In genomic region chr9:134373269-134373668, GRCh38 we compare ENCODE assay signal across 15 cellular contexts. TPM values are rescaled to one million over a fixed set of nuclear protein-coding genes. Genes with fewer than 3 reads are reported as not detected.
A peak's percentile ranks its signal among the peaks of the same experiment; 100 is the strongest.
DNase-seq lines count a peak whose midpoint lies in the region; ATAC-seq and TF ChIP-seq lines count a peak whose summit lies in the region.
"Had no signal": no experiment of that assay in that cellular context is flagged by ENCODE, and none has a peak within 500 bp of the region (broad histone marks: within the 10 kb centered on the region; RNA-seq: fewer than 3 reads in every experiment).

No MANE protein-coding gene starts in this region.

- POLR2A ChIA-PET in MCF 10A (lab: Yijun Ruan, JAX): interaction anchor here (0.9 to 2.5 kb wide), 10 partner anchors 10 to 70 kb away, joined by 3 to 10 read pairs (median 6); no protein-coding TSS in a partner anchor

- H3K4me3 ChIP-seq in mammary epithelial cell (replicated peaks in 1 of 3; ENCODE audit: insufficient read depth in 1 of 3, low read depth in 2 of 3, low read length in 3 of 3) (no peak overlapping the region), upper lobe of right lung (peak overlapping the region; percentile 27)
- H3K4me3 ChIP-seq: pancreas had no signal

- H3K4me1 Mint-ChIP-seq in MCF 10A (ENCODE audit: insufficient read depth, unreplicated experiment) (peaks cover 49% of the 10 kb centered on the region), mesothelial cell of epicardium (peaks cover 36% of the 10 kb centered on the region), glutamatergic neuron (ENCODE audit: low read depth, unreplicated experiment) (peaks cover 24% of the 10 kb centered on the region)
- H3K4me1 Mint-ChIP-seq: activated CD4-positive, alpha-beta T cell treated with anti-CD3 and anti-CD28 coated beads for 36 hours had no signal

- in situ Hi-C loops in mammary epithelial cell (cut with MboI; ENCODE audit: low sequenced_read_pairs in 2 of 2): no loop called here

- BruUV-seq in MCF 10A (replicated peaks; lab: Mats Ljungman, UMichigan) (TSS peak; percentile 74), mammary epithelial cell (replicated peaks; lab: Mats Ljungman, UMichigan) (no TSS peak)

- intact Hi-C loops in MCF 10A (cut with micrococcal nuclease): no loop called here
- intact Hi-C loops in mammary epithelial cell (cut with micrococcal nuclease): no loop called here
- intact Hi-C loops in upper lobe of right lung (cut with DNase I): no loop called here

- DNase-seq in MCF 10A (ENCODE audit: unreplicated experiment) (peak; percentile 92), mammary epithelial cell (no peak), caudate nucleus (lab: John Stamatoyannopoulos, UW) (no peak), mesothelial cell of epicardium (ENCODE audit: low spot score in 2 of 2, unreplicated experiment in 2 of 2) (no peak), upper lobe of right lung (no peak), superior temporal gyrus (ENCODE audit: extremely low spot score) (no peak), glutamatergic neuron (no peak), NCI-H446 (lab: John Stamatoyannopoulos, UW) (no peak)
- DNase-seq: activated CD4-positive, alpha-beta T cell treated with anti-CD3 and anti-CD28 coated beads for 36 hours; activated gamma-delta T cell treated with Interleukin-2 at 50 U/mL for 16 hours; foreskin fibroblast; NCI-H1105; NCI-H69; pancreas had no signal

- TF ChIP-seq CTCF in MCF 10A (IDR thresholded peaks at IDR 0.05; ENCODE audit: unreplicated experiment): peak; percentile 8
- no peak for TF ChIP-seq CTCF in mammary epithelial cell (conservative IDR thresholded peaks at IDR 0.05 in 1 of 2, IDR thresholded peaks at IDR 0.05 in 1 of 2; ENCODE audit: extremely low read depth in 1 of 2, insufficient read depth in 1 of 2, low read depth in 1 of 2, low read length in 2 of 2)
- TF ChIP-seq CTCF in mesothelial cell of epicardium (IDR thresholded peaks at IDR 0.05; ENCODE audit: unreplicated experiment): peak; percentile 34
- TF ChIP-seq CTCF in upper lobe of right lung (IDR thresholded peaks at IDR 0.05): no peak
- TF ChIP-seq CTCF in glutamatergic neuron (IDR thresholded peaks at IDR 0.05; ENCODE audit: partially characterized antibody, unreplicated experiment): no peak

- peak overlapping the region; percentile 61 for H3K4me3 Mint-ChIP-seq in MCF 10A (ENCODE audit: unreplicated experiment)
- no peak overlapping the region for H3K4me3 Mint-ChIP-seq in mesothelial cell of epicardium
- H3K4me3 Mint-ChIP-seq in glutamatergic neuron (ENCODE audit: unreplicated experiment): no peak overlapping the region
- H3K4me3 Mint-ChIP-seq: activated CD4-positive, alpha-beta T cell treated with anti-CD3 and anti-CD28 coated beads for 36 hours had no signal

- no peaks in the 10 kb centered on the region for H4K20me1 ChIP-seq in mammary epithelial cell (ENCODE audit: insufficient read depth, low read length)

- H3K27ac ChIP-seq in mammary epithelial cell (ENCODE audit: insufficient read depth, low read depth, low read length): no peak overlapping the region
- H3K27ac ChIP-seq in caudate nucleus (ENCODE audit: low read depth, low read length): peak overlapping the region; percentile 44
- H3K27ac ChIP-seq in upper lobe of right lung: peak overlapping the region; percentile 89

- H3K9me3 ChIP-seq in mammary epithelial cell (replicated peaks; ENCODE audit: insufficient read depth, low read length) (no peaks in the 10 kb centered on the region), upper lobe of right lung (no peaks in the 10 kb centered on the region)
- H3K9me3 ChIP-seq: pancreas had no signal

- H3K9me3 Mint-ChIP-seq in MCF 10A (ENCODE audit: unreplicated experiment): no peaks in the 10 kb centered on the region
- no peaks in the 10 kb centered on the region for H3K9me3 Mint-ChIP-seq in mesothelial cell of epicardium
- H3K9me3 Mint-ChIP-seq in glutamatergic neuron (ENCODE audit: unreplicated experiment): peaks cover 6% of the 10 kb centered on the region

- H3K79me2 ChIP-seq in mammary epithelial cell (ENCODE audit: insufficient read depth, low read length): peaks cover 96% of the 10 kb centered on the region

- H3K27ac Mint-ChIP-seq in MCF 10A (ENCODE audit: low read depth, unreplicated experiment): peak overlapping the region; percentile 100
- no peak overlapping the region for H3K27ac Mint-ChIP-seq in mesothelial cell of epicardium
- H3K27ac Mint-ChIP-seq in glutamatergic neuron (ENCODE audit: unreplicated experiment): no peak overlapping the region
- H3K27ac Mint-ChIP-seq: activated CD4-positive, alpha-beta T cell treated with anti-CD3 and anti-CD28 coated beads for 36 hours had no signal

- ATAC-seq in upper lobe of right lung: no peak
- ATAC-seq: activated CD4-positive, alpha-beta T cell treated with anti-CD3 and anti-CD28 coated beads for 36 hours; left lobe of liver had no signal

- H3K36me3 Mint-ChIP-seq in MCF 10A (ENCODE audit: insufficient read depth, unreplicated experiment) (no peaks in the 10 kb centered on the region), mesothelial cell of epicardium (no peaks in the 10 kb centered on the region), glutamatergic neuron (ENCODE audit: unreplicated experiment) (no peaks in the 10 kb centered on the region)

- H3K36me3 ChIP-seq in mammary epithelial cell (ENCODE audit: insufficient read depth, low read length) (no peaks in the 10 kb centered on the region), upper lobe of right lung (no peaks in the 10 kb centered on the region)
- H3K36me3 ChIP-seq: pancreas had no signal

- CTCF ChIA-PET in MCF 10A (lab: Yijun Ruan, JAX): interaction anchor here (0.6 kb wide), 1 partner anchor 173 kb away, joined by 4 read pairs; no protein-coding TSS in a partner anchor
- CTCF ChIA-PET in mammary epithelial cell (lab: Charles Lee; ENCODE audit: low non-redundant PET): no interaction called here

- H3K9ac ChIP-seq in mammary epithelial cell (ENCODE audit: insufficient read depth, low read length): no peak overlapping the region

- H3K4me2 ChIP-seq in mammary epithelial cell (ENCODE audit: insufficient read depth, low read depth, low read length): no peak overlapping the region

- H3K27me3 Mint-ChIP-seq in MCF 10A (ENCODE audit: insufficient read depth, unreplicated experiment): no peaks in the 10 kb centered on the region
- no peaks in the 10 kb centered on the region for H3K27me3 Mint-ChIP-seq in mesothelial cell of epicardium (ENCODE audit: low read depth)
- peaks cover 6% of the 10 kb centered on the region for H3K27me3 Mint-ChIP-seq in glutamatergic neuron (ENCODE audit: unreplicated experiment)
- H3K27me3 Mint-ChIP-seq: activated CD4-positive, alpha-beta T cell treated with anti-CD3 and anti-CD28 coated beads for 36 hours had no signal

- H3K4me1 ChIP-seq in mammary epithelial cell (ENCODE audit: insufficient read depth, low read length): peaks cover 80% of the 10 kb centered on the region
- peaks cover 78% of the 10 kb centered on the region for H3K4me1 ChIP-seq in upper lobe of right lung

- 95% methylated on average over 11 of the region's 13 CpGs for WGBS in mammary epithelial cell (ENCODE audit: low coverage, missing lambda C conversion rate)

- no peak overlapping the region for H2AFZ ChIP-seq in mammary epithelial cell (ENCODE audit: low read depth, low read length)

- H3K27me3 ChIP-seq in mammary epithelial cell (ENCODE audit: insufficient read depth, low read length) (no peaks in the 10 kb centered on the region), upper lobe of right lung (no peaks in the 10 kb centered on the region)
- H3K27me3 ChIP-seq: pancreas had no signal

- dilution Hi-C loops in mammary epithelial cell (cut with HindIII; ENCODE audit: low sequenced_read_pairs): no loop called here

RNA-seq across cellular contexts. Expression of gene RXRA, which starts 47.0 kb away (rescaled TPM):
- total RNA-seq in MCF 10A (2022) (57.7 and 65.5 TPM in 2 replicates), mammary epithelial cell (10 to 100 TPM; 31.0 to 39.2 TPM), mesothelial cell of epicardium (43.7 to 46.0 TPM (median 45.0 TPM) in 3 replicates), upper lobe of right lung (80.6 TPM), glutamatergic neuron (ENCODE audit: unreplicated experiment) (20.5 TPM)
- 25.2 TPM for polyA plus RNA-seq in mammary epithelial cell
- 28.5 TPM for polyA minus RNA-seq in mammary epithelial cell

Comparison
In these comparisons a context has a peak if more than half of its experiments do, and no peak if none do; other contexts are left out.
1. CTCF ChIP-seq: peak in MCF 10A (single experiment) and mesothelial cell of epicardium (single experiment); none in mammary epithelial cell (0 of 2), upper lobe of right lung (single experiment) and glutamatergic neuron (single experiment).